18 cellular contexts compared by ENCODE assay signal in the genomic region with DNA sequence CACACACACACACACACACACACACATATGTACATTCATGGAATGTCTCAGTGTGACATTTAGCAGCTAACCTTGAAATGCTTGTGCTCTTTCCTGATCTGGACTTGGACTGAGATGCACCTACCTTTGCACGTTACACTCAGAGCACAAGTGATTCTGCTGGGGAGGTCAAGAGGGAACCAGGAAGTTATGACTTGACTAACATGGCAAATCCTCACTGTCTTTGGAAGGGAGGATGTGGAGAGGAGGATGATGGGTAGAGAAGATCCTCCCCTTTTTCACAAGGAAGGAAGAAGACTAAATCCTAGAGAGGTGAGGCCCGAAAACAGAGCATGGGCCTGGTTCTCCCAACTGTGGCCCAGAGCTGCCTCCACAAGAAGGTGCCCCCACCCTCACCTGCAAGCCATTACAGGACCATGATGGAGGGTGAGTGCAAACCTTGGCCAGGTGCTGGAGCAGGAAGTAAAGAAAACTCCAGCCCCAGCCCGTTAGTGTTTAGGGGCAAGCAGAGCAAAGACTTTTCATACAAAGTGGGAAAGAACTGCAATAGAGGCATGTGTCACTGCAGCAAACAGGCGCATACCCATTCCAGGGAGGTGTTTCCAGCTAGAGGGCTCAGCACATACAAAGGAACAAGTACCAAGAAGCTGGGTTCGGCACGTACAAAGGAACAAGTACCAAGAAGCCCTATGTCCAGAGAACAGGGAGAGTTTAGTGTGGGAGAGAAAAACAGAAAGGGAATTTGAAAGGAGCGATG. TPM values are rescaled to one million over a fixed set of nuclear protein-coding genes. Genes with fewer than 3 reads are reported as not detected.
DNase-seq lines count a peak whose midpoint lies in the region; ATAC-seq and TF ChIP-seq lines count a peak whose summit lies in the region.
"Had no signal": no experiment of that assay in that cellular context is flagged by ENCODE, and none has a peak within 500 bp of the region (broad histone marks: within the 10 kb centered on the region; RNA-seq: fewer than 3 reads in every experiment).

No MANE protein-coding gene starts in this region.

- peak overlapping the region; percentile 56; the same call in 1 of the 2 replicates for H2AFZ ChIP-seq in Karpas-422 (ENCODE audit: low read length)
- H2AFZ ChIP-seq: parathyroid adenoma had no signal

- no peak overlapping the region for H3K9ac ChIP-seq in Karpas-422 (ENCODE audit: low read length)
- H3K9ac ChIP-seq: parathyroid adenoma had no signal

- H3K9me3 ChIP-seq in Karpas-422 (ENCODE audit: low read length) (no peaks in the 10 kb centered on the region), heart left ventricle (no peaks in the 10 kb centered on the region)
- H3K9me3 ChIP-seq: tibial artery had no signal

- no peaks in the 10 kb centered on the region for H3K9me2 ChIP-seq in Karpas-422 (replicated peaks; ENCODE audit: insufficient read depth, low read length)

- CTCF ChIA-PET in activated CD8-positive, alpha-beta T cell treated with anti-CD3 and anti-CD28 coated beads for 36 hours (lab: Charles Lee): interaction anchor here (0.6 to 1.2 kb wide), 3 partner anchors 38 to 154 kb away, joined by 3 read pairs; no protein-coding TSS in a partner anchor
- CTCF ChIA-PET in activated CD8-positive, alpha-beta T cell treated with anti-CD3 and anti-CD28 coated beads, Interleukin-2, amount 10 ng/mL, durations not matched to agents 7 days and 5 days (lab: Charles Lee): no interaction called here

- no peak overlapping the region for H3K27ac ChIP-seq in Karpas-422 (ENCODE audit: low read length)
- H3K27ac ChIP-seq in heart left ventricle: no peak overlapping the region
- H3K27ac ChIP-seq: parathyroid adenoma, tibial artery had no signal

- H3K4me1 ChIP-seq in Karpas-422 (ENCODE audit: low read length) (no peaks in the 10 kb centered on the region), heart left ventricle (peaks cover 0 to 29% (median 0%) of the 10 kb centered on the region in 12 donors)
- H3K4me1 ChIP-seq: parathyroid adenoma had no signal

- no peak for TF ChIP-seq CTCF in activated CD8-positive, alpha-beta T cell treated with anti-CD3 and anti-CD28 coated beads for 36 hours (IDR thresholded peaks at IDR 0.05)
- no peak for TF ChIP-seq CTCF in heart left ventricle (IDR thresholded peaks at IDR 0.05)

- H3K4me3 ChIP-seq in Karpas-422 (ENCODE audit: low read length) (no peak overlapping the region), heart left ventricle (no peak overlapping the region)
- H3K4me3 ChIP-seq: tibial artery had no signal

- H4K20me1 ChIP-seq in Karpas-422 (ENCODE audit: insufficient read depth, low read depth, low read length): no peaks in the 10 kb centered on the region

- WGBS in heart left ventricle, 4 donors: 87 to 93% (median 91%) methylated on average over 7 of the region's 7 CpGs

- no peaks in the 10 kb centered on the region for H3K4me1 Mint-ChIP-seq in activated CD8-positive, alpha-beta T cell treated with anti-CD3 and anti-CD28 coated beads for 36 hours (ENCODE audit: low read depth)
- H3K4me1 Mint-ChIP-seq in activated CD8-positive, alpha-beta T cell treated with anti-CD3 and anti-CD28 coated beads, Interleukin-2, amount 10 ng/mL, durations not matched to agents 7 days and 5 days (ENCODE audit: low read depth): peaks cover 7% of the 10 kb centered on the region
- peaks cover 11% of the 10 kb centered on the region for H3K4me1 Mint-ChIP-seq in activated naive CD8-positive, alpha-beta T cell treated with anti-CD3 and anti-CD28 coated beads, Interleukin-2, amount 10 ng/mL, durations not matched to agents 7 days and 5 days
- peaks cover 6% of the 10 kb centered on the region for H3K4me1 Mint-ChIP-seq in stimulated activated memory B cell treated with anti-CD40 and anti-IgM and Interleukin-4, amounts not matched to agents 10 μg/mL and 1 μg/mL and 100 μg/mL, for 72 hours

- H3K27ac Mint-ChIP-seq in activated CD8-positive, alpha-beta T cell treated with anti-CD3 and anti-CD28 coated beads for 36 hours: no peak overlapping the region
- no peak overlapping the region for H3K27ac Mint-ChIP-seq in activated CD8-positive, alpha-beta T cell treated with anti-CD3 and anti-CD28 coated beads, Interleukin-2, amount 10 ng/mL, durations not matched to agents 7 days and 5 days
- H3K27ac Mint-ChIP-seq in activated naive CD8-positive, alpha-beta T cell treated with anti-CD3 and anti-CD28 coated beads, Interleukin-2, amount 10 ng/mL, durations not matched to agents 7 days and 5 days: peak overlapping the region; percentile 11
- peak overlapping the region; percentile 31 for H3K27ac Mint-ChIP-seq in stimulated activated memory B cell treated with anti-CD40 and anti-IgM and Interleukin-4, amounts not matched to agents 10 μg/mL and 1 μg/mL and 100 μg/mL, for 72 hours

- no peaks in the 10 kb centered on the region for H3K36me3 Mint-ChIP-seq in activated CD8-positive, alpha-beta T cell treated with anti-CD3 and anti-CD28 coated beads for 36 hours (ENCODE audit: low read depth)
- H3K36me3 Mint-ChIP-seq in activated CD8-positive, alpha-beta T cell treated with anti-CD3 and anti-CD28 coated beads, Interleukin-2, amount 10 ng/mL, durations not matched to agents 7 days and 5 days (ENCODE audit: low read depth): no peaks in the 10 kb centered on the region
- no peaks in the 10 kb centered on the region for H3K36me3 Mint-ChIP-seq in activated naive CD8-positive, alpha-beta T cell treated with anti-CD3 and anti-CD28 coated beads, Interleukin-2, amount 10 ng/mL, durations not matched to agents 7 days and 5 days
- H3K36me3 Mint-ChIP-seq in stimulated activated memory B cell treated with anti-CD40 and anti-IgM and Interleukin-4, amounts not matched to agents 10 μg/mL and 1 μg/mL and 100 μg/mL, for 72 hours: no peaks in the 10 kb centered on the region

- POLR2A ChIA-PET in activated CD8-positive, alpha-beta T cell treated with anti-CD3 and anti-CD28 coated beads for 36 hours (lab: Charles Lee): interaction anchor here (0.6 to 1.2 kb wide), 6 partner anchors 12 to 251 kb away, joined by 3 to 4 read pairs (median 3); no protein-coding TSS in a partner anchor
- POLR2A ChIA-PET in activated CD8-positive, alpha-beta T cell treated with anti-CD3 and anti-CD28 coated beads, Interleukin-2, amount 10 ng/mL, durations not matched to agents 7 days and 5 days (lab: Charles Lee): interaction anchor here (0.5 kb wide), 1 partner anchor 186 kb away, joined by 4 read pairs; no protein-coding TSS in a partner anchor
- POLR2A ChIA-PET in activated naive CD8-positive, alpha-beta T cell treated with anti-CD3 and anti-CD28 coated beads, Interleukin-2, amount 10 ng/mL, durations not matched to agents 7 days and 5 days (lab: Charles Lee): no interaction called here

- H3K36me3 ChIP-seq in Karpas-422 (ENCODE audit: insufficient read depth, low read length) (no peaks in the 10 kb centered on the region), heart left ventricle (no peaks in the 10 kb centered on the region)
- H3K36me3 ChIP-seq: tibial artery had no signal

- DNase-seq in activated CD8-positive, alpha-beta T cell treated with anti-CD3 and anti-CD28 coated beads for 36 hours: no peak
- no peak for DNase-seq in activated CD8-positive, alpha-beta T cell treated with anti-CD3 and anti-CD28 coated beads, Interleukin-2, amount 10 ng/mL, durations not matched to agents 7 days and 5 days
- DNase-seq in Karpas-422 (peak; percentile 23), heart left ventricle (no peak), HCEC 1CT (no peak)
- DNase-seq in activated naive CD8-positive, alpha-beta T cell treated with anti-CD3 and anti-CD28 coated beads, Interleukin-2, amount 10 ng/mL, durations not matched to agents 7 days and 5 days: no peak
- DNase-seq in stimulated activated CD8-positive, alpha-beta memory T cell treated with anti-CD3 and anti-CD28 coated beads, Interleukin-4, amount 100 ng/mL, for 48 hours: no peak
- DNase-seq: activated gamma-delta T cell; effector CD8-positive, alpha-beta T cell; H9; islet precursor cell; RPMI8226; tibial artery had no signal

- H3K27me3 ChIP-seq in Karpas-422 (ENCODE audit: low read length): no peaks in the 10 kb centered on the region
- H3K27me3 ChIP-seq in heart left ventricle: no peaks in the 10 kb centered on the region

- H3K27me3 Mint-ChIP-seq in activated CD8-positive, alpha-beta T cell treated with anti-CD3 and anti-CD28 coated beads for 36 hours: peaks cover 5% of the 10 kb centered on the region
- H3K27me3 Mint-ChIP-seq in activated CD8-positive, alpha-beta T cell treated with anti-CD3 and anti-CD28 coated beads, Interleukin-2, amount 10 ng/mL, durations not matched to agents 7 days and 5 days (ENCODE audit: low read depth): peaks cover 18% of the 10 kb centered on the region
- peaks cover 13% of the 10 kb centered on the region for H3K27me3 Mint-ChIP-seq in activated naive CD8-positive, alpha-beta T cell treated with anti-CD3 and anti-CD28 coated beads, Interleukin-2, amount 10 ng/mL, durations not matched to agents 7 days and 5 days
- peaks cover 26% of the 10 kb centered on the region for H3K27me3 Mint-ChIP-seq in stimulated activated memory B cell treated with anti-CD40 and anti-IgM and Interleukin-4, amounts not matched to agents 10 μg/mL and 1 μg/mL and 100 μg/mL, for 72 hours

- H3K79me2 ChIP-seq in Karpas-422 (ENCODE audit: low read length): no peaks in the 10 kb centered on the region
- H3K79me2 ChIP-seq: parathyroid adenoma had no signal

- no peak overlapping the region for H3K4me2 ChIP-seq in Karpas-422 (ENCODE audit: low read depth, low read length, poor library complexity, severe bottlenecking)

- intact Hi-C loops in activated CD8-positive, alpha-beta T cell treated with anti-CD3 and anti-CD28 coated beads for 36 hours (cut with micrococcal nuclease): no loop called here
- intact Hi-C loops in heart left ventricle (cut with DNase I): no loop called here

- ATAC-seq in activated CD8-positive, alpha-beta T cell treated with anti-CD3 and anti-CD28 coated beads for 36 hours: peak; percentile 76
- no peak for ATAC-seq in activated CD8-positive, alpha-beta T cell treated with anti-CD3 and anti-CD28 coated beads, Interleukin-2, amount 10 ng/mL, durations not matched to agents 7 days and 5 days
- no peak for ATAC-seq in activated naive CD8-positive, alpha-beta T cell treated with anti-CD3 and anti-CD28 coated beads, Interleukin-2, amount 10 ng/mL, durations not matched to agents 7 days and 5 days (ENCODE audit: low read depth)
- ATAC-seq in stimulated activated memory B cell treated with anti-CD40 and anti-IgM and Interleukin-4, amounts not matched to agents 10 μg/mL and 1 μg/mL and 100 μg/mL, for 72 hours: peak; percentile 69
- ATAC-seq in heart left ventricle: no peak

- no peak for TF ChIP-seq POLR2A in heart left ventricle (IDR thresholded peaks at IDR 0.05)

- H3K9me3 Mint-ChIP-seq in activated CD8-positive, alpha-beta T cell treated with anti-CD3 and anti-CD28 coated beads for 36 hours: no peaks in the 10 kb centered on the region
- no peaks in the 10 kb centered on the region for H3K9me3 Mint-ChIP-seq in activated CD8-positive, alpha-beta T cell treated with anti-CD3 and anti-CD28 coated beads, Interleukin-2, amount 10 ng/mL, durations not matched to agents 7 days and 5 days (ENCODE audit: insufficient read depth)
- peaks cover 2% of the 10 kb centered on the region for H3K9me3 Mint-ChIP-seq in activated naive CD8-positive, alpha-beta T cell treated with anti-CD3 and anti-CD28 coated beads, Interleukin-2, amount 10 ng/mL, durations not matched to agents 7 days and 5 days
- no peaks in the 10 kb centered on the region for H3K9me3 Mint-ChIP-seq in stimulated activated memory B cell treated with anti-CD40 and anti-IgM and Interleukin-4, amounts not matched to agents 10 μg/mL and 1 μg/mL and 100 μg/mL, for 72 hours
- H3K9me3 Mint-ChIP-seq: H9 had no signal

- H3K4me3 Mint-ChIP-seq in activated CD8-positive, alpha-beta T cell treated with anti-CD3 and anti-CD28 coated beads for 36 hours: no peak overlapping the region
- no peak overlapping the region for H3K4me3 Mint-ChIP-seq in activated CD8-positive, alpha-beta T cell treated with anti-CD3 and anti-CD28 coated beads, Interleukin-2, amount 10 ng/mL, durations not matched to agents 7 days and 5 days
- no peak overlapping the region for H3K4me3 Mint-ChIP-seq in activated naive CD8-positive, alpha-beta T cell treated with anti-CD3 and anti-CD28 coated beads, Interleukin-2, amount 10 ng/mL, durations not matched to agents 7 days and 5 days
- H3K4me3 Mint-ChIP-seq in stimulated activated memory B cell treated with anti-CD40 and anti-IgM and Interleukin-4, amounts not matched to agents 10 μg/mL and 1 μg/mL and 100 μg/mL, for 72 hours: no peak overlapping the region
- H3K4me3 Mint-ChIP-seq: H9 had no signal

RNA-seq across cellular contexts. Expression of a gene that starts 26.4 kb away (rescaled TPM):
- 1 to 10 TPM in 1 of 2 experiments, under 1 TPM in 1; 0.72 to 1.1 TPM for total RNA-seq in activated CD8-positive, alpha-beta T cell treated with anti-CD3 and anti-CD28 coated beads for 36 hours
- under 1 TPM; 0.05 TPM for total RNA-seq in activated CD8-positive, alpha-beta T cell treated with anti-CD3 and anti-CD28 coated beads, Interleukin-2, amount 10 ng/mL, durations not matched to agents 7 days and 5 days
- not detected in 2 replicates for total RNA-seq in Karpas-422 (2014; rRNA removed; shearing (Covaris generic); ENCODE audit: low replicate concordance)
- total RNA-seq in activated naive CD8-positive, alpha-beta T cell treated with anti-CD3 and anti-CD28 coated beads, Interleukin-2, amount 10 ng/mL, durations not matched to agents 7 days and 5 days: under 1 TPM in 1 of 2 experiments, not detected in 1; 0.17 TPM
- 10 to 100 TPM in 6 of 9 donors, 1 to 10 TPM in 3; 2.1 to 16.9 (median 12.7) TPM for total RNA-seq in heart left ventricle
- 1 to 10 TPM; 6.4 to 8.6 TPM for polyA plus RNA-seq in heart left ventricle

RNA-seq across cellular contexts. Expression of a gene that starts 39.5 kb away (rescaled TPM):
- total RNA-seq in activated CD8-positive, alpha-beta T cell treated with anti-CD3 and anti-CD28 coated beads for 36 hours: under 1 TPM; 0.27 to 0.32 TPM
- total RNA-seq in activated CD8-positive, alpha-beta T cell treated with anti-CD3 and anti-CD28 coated beads, Interleukin-2, amount 10 ng/mL, durations not matched to agents 7 days and 5 days: 1 to 10 TPM; 2.2 to 2.4 TPM
- total RNA-seq in Karpas-422 (2014; rRNA removed; shearing (Covaris generic); ENCODE audit: low replicate concordance): 0.04 TPM in 1 of 2 replicates, not detected in the other
- total RNA-seq in activated naive CD8-positive, alpha-beta T cell treated with anti-CD3 and anti-CD28 coated beads, Interleukin-2, amount 10 ng/mL, durations not matched to agents 7 days and 5 days: 1 to 10 TPM; 3.0 to 3.1 TPM
- total RNA-seq in heart left ventricle: under 1 TPM in 1 of 9 donors, not detected in 8; 0.21 TPM
- polyA plus RNA-seq in heart left ventricle: not detected
- total RNA-seq: frontal cortex, H9, mucosa of gallbladder had no signal

RNA-seq across cellular contexts. Expression of a gene that starts 49.4 kb away (rescaled TPM):
- not detected for total RNA-seq in activated CD8-positive, alpha-beta T cell treated with anti-CD3 and anti-CD28 coated beads for 36 hours
- under 1 TPM; 0.37 to 0.50 TPM for total RNA-seq in activated CD8-positive, alpha-beta T cell treated with anti-CD3 and anti-CD28 coated beads, Interleukin-2, amount 10 ng/mL, durations not matched to agents 7 days and 5 days
- total RNA-seq in Karpas-422 (2014; rRNA removed; shearing (Covaris generic); ENCODE audit: low replicate concordance): not detected in 2 replicates
- under 1 TPM; 0.30 to 0.40 TPM for total RNA-seq in activated naive CD8-positive, alpha-beta T cell treated with anti-CD3 and anti-CD28 coated beads, Interleukin-2, amount 10 ng/mL, durations not matched to agents 7 days and 5 days
- total RNA-seq in heart left ventricle: under 1 TPM in 3 of 9 donors, not detected in 6; 0.13 to 0.39 (median 0.32) TPM
- polyA plus RNA-seq in heart left ventricle: under 1 TPM in 1 of 2 donors, not detected in 1; 0.26 TPM
- total RNA-seq: frontal cortex; H9; T-helper 2 cell treated with Interferon-gamma antibody and Interleukin-4, amounts not matched to agents 100 ng/mL and 5 ng/mL, for 36 hours had no signal

RNA-seq across cellular contexts. Expression of a gene that starts 50.2 kb away (rescaled TPM):
- total RNA-seq in activated CD8-positive, alpha-beta T cell treated with anti-CD3 and anti-CD28 coated beads for 36 hours: not detected
- total RNA-seq in activated CD8-positive, alpha-beta T cell treated with anti-CD3 and anti-CD28 coated beads, Interleukin-2, amount 10 ng/mL, durations not matched to agents 7 days and 5 days: not detected
- 0.25 TPM in 1 of 2 replicates, not detected in the other for total RNA-seq in Karpas-422 (2014; rRNA removed; shearing (Covaris generic); ENCODE audit: low replicate concordance)
- not detected for total RNA-seq in activated naive CD8-positive, alpha-beta T cell treated with anti-CD3 and anti-CD28 coated beads, Interleukin-2, amount 10 ng/mL, durations not matched to agents 7 days and 5 days
- 10 to 100 TPM in 5 of 9 donors, 1 to 10 TPM in 4; 3.6 to 32.5 (median 11.8) TPM for total RNA-seq in heart left ventricle
- polyA plus RNA-seq in heart left ventricle: 10 to 100 TPM in 1 of 2 donors, 1 to 10 TPM in 1; 5.0 to 17.5 TPM
- total RNA-seq: H9; T-helper 2 cell treated with Interferon-gamma antibody and Interleukin-4, amounts not matched to agents 100 ng/mL and 5 ng/mL, for 36 hours had no signal

Comparison
In these comparisons a context has a peak if more than half of its experiments do, and no peak if none do; other contexts are left out.
1. ATAC-seq: peak in activated CD8-positive, alpha-beta T cell treated with anti-CD3 and anti-CD28 coated beads for 36 hours (single experiment) and stimulated activated memory B cell treated with anti-CD40 and anti-IgM and Interleukin-4, amounts not matched to agents 10 μg/mL and 1 μg/mL and 100 μg/mL, for 72 hours (single experiment); none in activated CD8-positive, alpha-beta T cell treated with anti-CD3 and anti-CD28 coated beads, Interleukin-2, amount 10 ng/mL, durations not matched to agents 7 days and 5 days (single experiment), activated naive CD8-positive, alpha-beta T cell treated with anti-CD3 and anti-CD28 coated beads, Interleukin-2, amount 10 ng/mL, durations not matched to agents 7 days and 5 days (single experiment) and heart left ventricle (0 of 4).
2. H3K27ac Mint-ChIP-seq: peak in activated naive CD8-positive, alpha-beta T cell treated with anti-CD3 and anti-CD28 coated beads, Interleukin-2, amount 10 ng/mL, durations not matched to agents 7 days and 5 days (single experiment) and stimulated activated memory B cell treated with anti-CD40 and anti-IgM and Interleukin-4, amounts not matched to agents 10 μg/mL and 1 μg/mL and 100 μg/mL, for 72 hours (single experiment); none in activated CD8-positive, alpha-beta T cell treated with anti-CD3 and anti-CD28 coated beads for 36 hours (single experiment) and activated CD8-positive, alpha-beta T cell treated with anti-CD3 and anti-CD28 coated beads, Interleukin-2, amount 10 ng/mL, durations not matched to agents 7 days and 5 days (single experiment).